1 cellular context compared by ENCODE assay signal in genomic region chr1:23344987-23345472, GRCh38.
TF ChIP-seq lines count a peak whose summit lies in the region.

No MANE protein-coding gene starts in this region.

TF ChIP-seq in K562, 482 proteins besides CTCF, POLR2A, EP300 and RAD21 (continued from another document and continues in another):
- TF ChIP-seq, protein P1, sequence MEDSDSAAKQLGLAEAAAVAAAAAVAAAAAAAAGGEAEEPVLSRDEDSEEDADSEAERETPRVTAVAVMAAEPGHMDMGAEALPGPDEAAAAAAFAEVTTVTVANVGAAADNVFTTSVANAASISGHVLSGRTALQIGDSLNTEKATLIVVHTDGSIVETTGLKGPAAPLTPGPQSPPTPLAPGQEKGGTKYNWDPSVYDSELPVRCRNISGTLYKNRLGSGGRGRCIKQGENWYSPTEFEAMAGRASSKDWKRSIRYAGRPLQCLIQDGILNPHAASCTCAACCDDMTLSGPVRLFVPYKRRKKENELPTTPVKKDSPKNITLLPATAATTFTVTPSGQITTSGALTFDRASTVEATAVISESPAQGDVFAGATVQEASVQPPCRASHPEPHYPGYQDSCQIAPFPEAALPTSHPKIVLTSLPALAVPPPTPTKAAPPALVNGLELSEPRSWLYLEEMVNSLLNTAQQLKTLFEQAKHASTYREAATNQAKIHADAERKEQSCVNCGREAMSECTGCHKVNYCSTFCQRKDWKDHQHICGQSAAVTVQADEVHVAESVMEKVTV (CRISPR knock-in tag; IDR thresholded peaks at IDR 0.05), result no peak
- TF ChIP-seq, protein P2, sequence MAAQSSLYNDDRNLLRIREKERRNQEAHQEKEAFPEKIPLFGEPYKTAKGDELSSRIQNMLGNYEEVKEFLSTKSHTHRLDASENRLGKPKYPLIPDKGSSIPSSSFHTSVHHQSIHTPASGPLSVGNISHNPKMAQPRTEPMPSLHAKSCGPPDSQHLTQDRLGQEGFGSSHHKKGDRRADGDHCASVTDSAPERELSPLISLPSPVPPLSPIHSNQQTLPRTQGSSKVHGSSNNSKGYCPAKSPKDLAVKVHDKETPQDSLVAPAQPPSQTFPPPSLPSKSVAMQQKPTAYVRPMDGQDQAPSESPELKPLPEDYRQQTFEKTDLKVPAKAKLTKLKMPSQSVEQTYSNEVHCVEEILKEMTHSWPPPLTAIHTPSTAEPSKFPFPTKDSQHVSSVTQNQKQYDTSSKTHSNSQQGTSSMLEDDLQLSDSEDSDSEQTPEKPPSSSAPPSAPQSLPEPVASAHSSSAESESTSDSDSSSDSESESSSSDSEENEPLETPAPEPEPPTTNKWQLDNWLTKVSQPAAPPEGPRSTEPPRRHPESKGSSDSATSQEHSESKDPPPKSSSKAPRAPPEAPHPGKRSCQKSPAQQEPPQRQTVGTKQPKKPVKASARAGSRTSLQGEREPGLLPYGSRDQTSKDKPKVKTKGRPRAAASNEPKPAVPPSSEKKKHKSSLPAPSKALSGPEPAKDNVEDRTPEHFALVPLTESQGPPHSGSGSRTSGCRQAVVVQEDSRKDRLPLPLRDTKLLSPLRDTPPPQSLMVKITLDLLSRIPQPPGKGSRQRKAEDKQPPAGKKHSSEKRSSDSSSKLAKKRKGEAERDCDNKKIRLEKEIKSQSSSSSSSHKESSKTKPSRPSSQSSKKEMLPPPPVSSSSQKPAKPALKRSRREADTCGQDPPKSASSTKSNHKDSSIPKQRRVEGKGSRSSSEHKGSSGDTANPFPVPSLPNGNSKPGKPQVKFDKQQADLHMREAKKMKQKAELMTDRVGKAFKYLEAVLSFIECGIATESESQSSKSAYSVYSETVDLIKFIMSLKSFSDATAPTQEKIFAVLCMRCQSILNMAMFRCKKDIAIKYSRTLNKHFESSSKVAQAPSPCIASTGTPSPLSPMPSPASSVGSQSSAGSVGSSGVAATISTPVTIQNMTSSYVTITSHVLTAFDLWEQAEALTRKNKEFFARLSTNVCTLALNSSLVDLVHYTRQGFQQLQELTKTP (IDR thresholded peaks at IDR 0.05; ENCODE audit: low read depth in 1 of 2, partially characterized antibody in 2 of 2), result peak; percentile 39 to 47
- TF ChIP-seq CHD1 (IDR thresholded peaks at IDR 0.05; ENCODE audit: low read length) (peak; percentile 47), SMARCA4 (IDR thresholded peaks at IDR 0.05) (peak; percentile 63; the same call in 1 of the 2 replicates), NFIC (IDR thresholded peaks at IDR 0.05) (no peak), ARID1B (IDR thresholded peaks at IDR 0.05) (peak; percentile 4; the same call in 1 of the 2 replicates), NONO (IDR thresholded peaks at IDR 0.05; ENCODE audit: low read depth in 2 of 2, low read length in 1 of 2) (0 out of 4 replicates have a peak, but pooled peaks of 1 of the 2 experiments have one; percentile 1), FOS (IDR thresholded peaks at IDR 0.05; ENCODE audit: extremely low read depth, insufficient read length) (no peak), ZNF589 (CRISPR knock-in tag; IDR thresholded peaks at IDR 0.05; ENCODE audit: low read depth) (0 out of 2 replicates have a peak, but pooled peaks have one; percentile 11), ID3 (CRISPR knock-in tag; IDR thresholded peaks at IDR 0.05) (no peak), ID3 (tag; IDR thresholded peaks at IDR 0.05) (peak; percentile 12; the same call in 1 of the 2 replicates), CBFA2T3 (IDR thresholded peaks at IDR 0.05) (0 out of 2 replicates have a peak, but pooled peaks have one; percentile 1), ZNF644 (tag; IDR thresholded peaks at IDR 0.05; ENCODE audit: low read depth) (0 out of 2 replicates have a peak, but pooled peaks have one; percentile 26), DIDO1 (tag; IDR thresholded peaks at IDR 0.05; ENCODE audit: low read depth) (0 out of 2 replicates have a peak, but pooled peaks have one; percentile 25), MYBL2 (IDR thresholded peaks at IDR 0.05; ENCODE audit: low read depth) (no peak), MYBL2 (CRISPR knock-in tag; IDR thresholded peaks at IDR 0.05; ENCODE audit: borderline replicate concordance) (no peak), ZKSCAN8 (CRISPR knock-in tag; IDR thresholded peaks at IDR 0.05) (no peak), GTF2E2 (tag; IDR thresholded peaks at IDR 0.05) (0 out of 2 replicates have a peak, but pooled peaks have one; percentile 53), DPF2 (IDR thresholded peaks at IDR 0.05) (0 out of 2 replicates have a peak, but pooled peaks have one; percentile 2), CTBP1 (IDR thresholded peaks at IDR 0.05; ENCODE audit: borderline replicate concordance) (no peak), NR2C1 (IDR thresholded peaks at IDR 0.05) (no peak), NR2C1 (tag; IDR thresholded peaks at IDR 0.05) (no peak), SMARCC2 (IDR thresholded peaks at IDR 0.05; ENCODE audit: low read depth) (0 out of 2 replicates have a peak, but pooled peaks have one; percentile 61), GABPB2 (CRISPR knock-in tag; conservative IDR thresholded peaks at IDR 0.05) (no peak), TOE1 (IDR thresholded peaks at IDR 0.05; ENCODE audit: borderline replicate concordance) (0 out of 2 replicates have a peak, but pooled peaks have one; percentile 12), TOE1 (CRISPR knock-in tag; IDR thresholded peaks at IDR 0.05; ENCODE audit: borderline replicate concordance, low read depth) (no peak), L3MBTL2 (IDR thresholded peaks at IDR 0.05) (no peak), HES1 (IDR thresholded peaks at IDR 0.05; ENCODE audit: low read depth) (0 out of 2 replicates have a peak, but pooled peaks have one; percentile 8), PURB (CRISPR knock-in tag; IDR thresholded peaks at IDR 0.05; ENCODE audit: low read depth) (no peak), KDM2B (CRISPR knock-in tag; IDR thresholded peaks at IDR 0.05) (0 out of 2 replicates have a peak, but pooled peaks have one; percentile 0), HMGN3 (IDR thresholded peaks at IDR 0.05; ENCODE audit: borderline replicate concordance, extremely low read depth, insufficient read length, low read depth, low read length) (no peak), FOXK1 (CRISPR knock-in tag; IDR thresholded peaks at IDR 0.05; ENCODE audit: borderline replicate concordance) (0 out of 2 replicates have a peak, but pooled peaks have one; percentile 9), SMARCE1 (IDR thresholded peaks at IDR 0.05) (0 out of 2 replicates have a peak, but pooled peaks have one; percentile 9), SMAD1 (IDR thresholded peaks at IDR 0.05; ENCODE audit: low read depth, low read length, partially characterized antibody) (no peak), SPI1 (IDR thresholded peaks at IDR 0.05; ENCODE audit: borderline replicate concordance, low read depth, low read length) (no peak), ZNF12 (CRISPR knock-in tag; IDR thresholded peaks at IDR 0.05) (no peak), PRPF4 (IDR thresholded peaks at IDR 0.05; ENCODE audit: insufficient read depth, low read depth, low read length, poor library complexity, severe bottlenecking) (no peak), PTBP1 (IDR thresholded peaks at IDR 0.05; ENCODE audit: low read depth, low read length) (no peak), TSC22D4 (tag; IDR thresholded peaks at IDR 0.05) (no peak), HIVEP1 (CRISPR knock-in tag; IDR thresholded peaks at IDR 0.05) (no peak)
- TF ChIP-seq, protein P3, sequence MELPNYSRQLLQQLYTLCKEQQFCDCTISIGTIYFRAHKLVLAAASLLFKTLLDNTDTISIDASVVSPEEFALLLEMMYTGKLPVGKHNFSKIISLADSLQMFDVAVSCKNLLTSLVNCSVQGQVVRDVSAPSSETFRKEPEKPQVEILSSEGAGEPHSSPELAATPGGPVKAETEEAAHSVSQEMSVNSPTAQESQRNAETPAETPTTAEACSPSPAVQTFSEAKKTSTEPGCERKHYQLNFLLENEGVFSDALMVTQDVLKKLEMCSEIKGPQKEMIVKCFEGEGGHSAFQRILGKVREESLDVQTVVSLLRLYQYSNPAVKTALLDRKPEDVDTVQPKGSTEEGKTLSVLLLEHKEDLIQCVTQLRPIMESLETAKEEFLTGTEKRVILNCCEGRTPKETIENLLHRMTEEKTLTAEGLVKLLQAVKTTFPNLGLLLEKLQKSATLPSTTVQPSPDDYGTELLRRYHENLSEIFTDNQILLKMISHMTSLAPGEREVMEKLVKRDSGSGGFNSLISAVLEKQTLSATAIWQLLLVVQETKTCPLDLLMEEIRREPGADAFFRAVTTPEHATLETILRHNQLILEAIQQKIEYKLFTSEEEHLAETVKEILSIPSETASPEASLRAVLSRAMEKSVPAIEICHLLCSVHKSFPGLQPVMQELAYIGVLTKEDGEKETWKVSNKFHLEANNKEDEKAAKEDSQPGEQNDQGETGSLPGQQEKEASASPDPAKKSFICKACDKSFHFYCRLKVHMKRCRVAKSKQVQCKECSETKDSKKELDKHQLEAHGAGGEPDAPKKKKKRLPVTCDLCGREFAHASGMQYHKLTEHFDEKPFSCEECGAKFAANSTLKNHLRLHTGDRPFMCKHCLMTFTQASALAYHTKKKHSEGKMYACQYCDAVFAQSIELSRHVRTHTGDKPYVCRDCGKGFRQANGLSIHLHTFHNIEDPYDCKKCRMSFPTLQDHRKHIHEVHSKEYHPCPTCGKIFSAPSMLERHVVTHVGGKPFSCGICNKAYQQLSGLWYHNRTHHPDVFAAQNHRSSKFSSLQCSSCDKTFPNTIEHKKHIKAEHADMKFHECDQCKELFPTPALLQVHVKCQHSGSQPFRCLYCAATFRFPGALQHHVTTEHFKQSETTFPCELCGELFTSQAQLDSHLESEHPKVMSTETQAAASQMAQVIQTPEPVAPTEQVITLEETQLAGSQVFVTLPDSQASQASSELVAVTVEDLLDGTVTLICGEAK (IDR thresholded peaks at IDR 0.05), result peak; percentile 61; the same call in 1 of the 2 replicates
- TF ChIP-seq, protein P3 (CRISPR knock-in tag; IDR thresholded peaks at IDR 0.05), result no peak
- TF ChIP-seq, protein P4, sequence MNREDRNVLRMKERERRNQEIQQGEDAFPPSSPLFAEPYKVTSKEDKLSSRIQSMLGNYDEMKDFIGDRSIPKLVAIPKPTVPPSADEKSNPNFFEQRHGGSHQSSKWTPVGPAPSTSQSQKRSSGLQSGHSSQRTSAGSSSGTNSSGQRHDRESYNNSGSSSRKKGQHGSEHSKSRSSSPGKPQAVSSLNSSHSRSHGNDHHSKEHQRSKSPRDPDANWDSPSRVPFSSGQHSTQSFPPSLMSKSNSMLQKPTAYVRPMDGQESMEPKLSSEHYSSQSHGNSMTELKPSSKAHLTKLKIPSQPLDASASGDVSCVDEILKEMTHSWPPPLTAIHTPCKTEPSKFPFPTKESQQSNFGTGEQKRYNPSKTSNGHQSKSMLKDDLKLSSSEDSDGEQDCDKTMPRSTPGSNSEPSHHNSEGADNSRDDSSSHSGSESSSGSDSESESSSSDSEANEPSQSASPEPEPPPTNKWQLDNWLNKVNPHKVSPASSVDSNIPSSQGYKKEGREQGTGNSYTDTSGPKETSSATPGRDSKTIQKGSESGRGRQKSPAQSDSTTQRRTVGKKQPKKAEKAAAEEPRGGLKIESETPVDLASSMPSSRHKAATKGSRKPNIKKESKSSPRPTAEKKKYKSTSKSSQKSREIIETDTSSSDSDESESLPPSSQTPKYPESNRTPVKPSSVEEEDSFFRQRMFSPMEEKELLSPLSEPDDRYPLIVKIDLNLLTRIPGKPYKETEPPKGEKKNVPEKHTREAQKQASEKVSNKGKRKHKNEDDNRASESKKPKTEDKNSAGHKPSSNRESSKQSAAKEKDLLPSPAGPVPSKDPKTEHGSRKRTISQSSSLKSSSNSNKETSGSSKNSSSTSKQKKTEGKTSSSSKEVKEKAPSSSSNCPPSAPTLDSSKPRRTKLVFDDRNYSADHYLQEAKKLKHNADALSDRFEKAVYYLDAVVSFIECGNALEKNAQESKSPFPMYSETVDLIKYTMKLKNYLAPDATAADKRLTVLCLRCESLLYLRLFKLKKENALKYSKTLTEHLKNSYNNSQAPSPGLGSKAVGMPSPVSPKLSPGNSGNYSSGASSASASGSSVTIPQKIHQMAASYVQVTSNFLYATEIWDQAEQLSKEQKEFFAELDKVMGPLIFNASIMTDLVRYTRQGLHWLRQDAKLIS (CRISPR knock-in tag; IDR thresholded peaks at IDR 0.05), result 0 out of 2 replicates have a peak, but pooled peaks have one; percentile 29
- TF ChIP-seq, protein P5, sequence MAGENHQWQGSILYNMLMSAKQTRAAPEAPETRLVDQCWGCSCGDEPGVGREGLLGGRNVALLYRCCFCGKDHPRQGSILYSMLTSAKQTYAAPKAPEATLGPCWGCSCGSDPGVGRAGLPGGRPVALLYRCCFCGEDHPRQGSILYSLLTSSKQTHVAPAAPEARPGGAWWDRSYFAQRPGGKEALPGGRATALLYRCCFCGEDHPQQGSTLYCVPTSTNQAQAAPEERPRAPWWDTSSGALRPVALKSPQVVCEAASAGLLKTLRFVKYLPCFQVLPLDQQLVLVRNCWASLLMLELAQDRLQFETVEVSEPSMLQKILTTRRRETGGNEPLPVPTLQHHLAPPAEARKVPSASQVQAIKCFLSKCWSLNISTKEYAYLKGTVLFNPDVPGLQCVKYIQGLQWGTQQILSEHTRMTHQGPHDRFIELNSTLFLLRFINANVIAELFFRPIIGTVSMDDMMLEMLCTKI (IDR thresholded peaks at IDR 0.05; ENCODE audit: partially characterized antibody), result no peak
